Comparison of ENCODE assay signal across 8 cellular contexts in the genomic region with DNA sequence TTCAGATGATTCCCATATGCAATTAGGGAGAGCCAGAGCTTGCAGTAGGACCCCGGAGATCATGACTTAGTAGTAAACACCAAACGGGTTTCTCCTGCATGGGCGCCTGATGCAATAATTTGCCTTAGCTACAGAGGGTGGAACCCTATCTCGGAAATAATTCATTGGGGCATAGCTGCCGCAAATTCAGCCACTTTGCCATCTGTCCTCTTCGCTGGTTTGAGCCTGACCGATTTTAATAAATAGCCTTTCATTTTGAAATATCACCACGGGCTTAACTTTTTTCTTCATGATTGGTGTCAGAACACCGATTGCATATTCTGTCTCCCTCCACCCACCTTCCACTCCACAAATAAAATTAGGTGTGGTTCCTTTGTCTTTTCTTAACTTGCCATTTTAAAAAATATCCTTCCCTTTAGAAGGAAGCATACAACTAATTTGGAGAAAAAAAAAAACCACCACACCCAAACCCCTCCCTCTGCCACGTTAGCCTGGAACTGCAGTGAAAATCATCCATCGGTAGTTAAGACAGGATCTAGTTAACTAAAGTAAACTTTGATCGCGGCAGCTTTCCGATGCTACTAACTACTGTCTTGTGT. TPM values are rescaled to one million over a fixed set of nuclear protein-coding genes. Genes with fewer than 3 reads are reported as not detected.
DNase-seq lines count a peak whose midpoint lies in the region; ATAC-seq, FAIRE-seq and TF ChIP-seq lines count a peak whose summit lies in the region.

No MANE protein-coding gene starts in this region.

- H3K4me1 ChIP-seq in PC-9 (replicated peaks; ENCODE audit: insufficient read depth): peaks cover 22% of the 10 kb centered on the region
- peaks cover 0 to 4% of the 10 kb centered on the region in 2 donors for H3K4me1 ChIP-seq in uterus

- H3K9me3 ChIP-seq in PC-9 (ENCODE audit: insufficient read depth, low read depth) (no peaks in the 10 kb centered on the region), uterus (no peaks in the 10 kb centered on the region)

- no TSS peak for BruUV-seq in PC-9 (replicated peaks; lab: Mats Ljungman, UMichigan)

- peak overlapping the region; percentile 91; the same call in 1 of the 2 replicates for H2AFZ ChIP-seq in PC-9

- H3F3A ChIP-seq in PC-9 (ENCODE audit: insufficient read depth, low read depth): peaks cover 28% of the 10 kb centered on the region; the same call in 1 of the 2 replicates

- DNase-seq in GM18507 (ENCODE audit: extremely low spot score, insufficient read length, low read depth) (no peak), PC-9 (peak; percentile 26 to 72), memory B cell (ENCODE audit: low spot score in 2 of 2) (no peak), uterus (no peak), mesenteric fat pad (ENCODE audit: low spot score) (no peak)
- peak; percentile 1 for DNase-seq in central memory CD4-positive, alpha-beta T cell

- H3K36me3 Mint-ChIP-seq in memory B cell: peaks cover 4% of the 10 kb centered on the region

- H3K27ac ChIP-seq in C4-2B (peak overlapping the region; percentile 96), PC-9 (peak overlapping the region; percentile 83), uterus (peak overlapping the region; percentile 88 to 93)

- peak overlapping the region; percentile 96 for H3K4me3 Mint-ChIP-seq in memory B cell

- H3K27me3 Mint-ChIP-seq in memory B cell: no peaks in the 10 kb centered on the region

- peaks cover 49% of the 10 kb centered on the region for H4K20me1 ChIP-seq in PC-9 (ENCODE audit: insufficient read depth)

- FAIRE-seq in GM18507 (lab: Jason Lieb, UNC): peak; percentile 18

- POLR2A ChIA-PET in PC-9 (lab: Charles Lee; ENCODE audit: unreplicated experiment): no interaction called here

- no peaks in the 10 kb centered on the region for H3K9me3 Mint-ChIP-seq in memory B cell

- ATAC-seq in memory B cell (ENCODE audit: low read depth): no peak
- ATAC-seq in HG03469 (IDR thresholded peaks at IDR 0.05; ENCODE audit: unreplicated experiment): no peak

- H3K27me3 ChIP-seq in PC-9 (ENCODE audit: insufficient read depth, low read depth): no peaks in the 10 kb centered on the region
- no peaks in the 10 kb centered on the region for H3K27me3 ChIP-seq in uterus

- peak overlapping the region; percentile 97 for H3K27ac Mint-ChIP-seq in memory B cell

- intact Hi-C loops in PC-9 (cut with micrococcal nuclease; ENCODE audit: unreplicated experiment) (loop anchor here (2.0 to 10.0 kb wide), 2 partner anchors 15 to 91 kb away; a partner anchor contains a TSS), uterus (cut with DNase I; ENCODE audit: low total_unique reads) (no loop called here)

- peak overlapping the region; percentile 77 for H3K4me3 ChIP-seq in PC-9
- H3K4me3 ChIP-seq in uterus: peak overlapping the region; percentile 94 to 98

- CTCF ChIA-PET in PC-9 (lab: Charles Lee): no interaction called here

- TF ChIP-seq CTCF in C4-2B (conservative IDR thresholded peaks at IDR 0.05) (no peak; the same call in 1 of the 2 replicates), PC-9 (conservative IDR thresholded peaks at IDR 0.05) (peak; percentile 45; the same call in 1 of the 2 replicates), uterus (IDR thresholded peaks at IDR 0.05) (no peak)

- peak overlapping the region; percentile 84 for H3K4me2 ChIP-seq in PC-9

- H3K36me3 ChIP-seq in PC-9 (ENCODE audit: low read depth) (peaks cover 54% of the 10 kb centered on the region), uterus (no peaks in the 10 kb centered on the region)

- no peak for TF ChIP-seq POLR2A in uterus (IDR thresholded peaks at IDR 0.05)

- H3K4me1 Mint-ChIP-seq in memory B cell: peaks cover 24% of the 10 kb centered on the region

- H3K9me2 ChIP-seq in PC-9 (ENCODE audit: insufficient read depth): no peaks in the 10 kb centered on the region

- peaks cover 93% of the 10 kb centered on the region for H3K79me2 ChIP-seq in PC-9 (ENCODE audit: low read depth)

RNA-seq across cellular contexts. Expression of a gene that starts 1.5 kb away (rescaled TPM):
- total RNA-seq in PC-9 (2021) (272 and 274 TPM in 2 replicates), uterus (10 to 100 TPM; 33.5 to 71.2 (median 58.1) TPM), mesenteric fat pad (126 TPM)

Comparison
In these comparisons a context has a peak if more than half of its experiments do, and no peak if none do; other contexts are left out.
1. DNase-seq: peak in PC-9 (2 of 2) and central memory CD4-positive, alpha-beta T cell (single experiment); none in GM18507 (single experiment), memory B cell (0 of 2), uterus (0 of 2) and mesenteric fat pad (single experiment).
2. Peak in every context shown above with its lines, with median percentiles within 50 percentile points of each other: H3K27ac ChIP-seq.